8 cellular contexts compared by ENCODE assay signal in the genomic region with DNA sequence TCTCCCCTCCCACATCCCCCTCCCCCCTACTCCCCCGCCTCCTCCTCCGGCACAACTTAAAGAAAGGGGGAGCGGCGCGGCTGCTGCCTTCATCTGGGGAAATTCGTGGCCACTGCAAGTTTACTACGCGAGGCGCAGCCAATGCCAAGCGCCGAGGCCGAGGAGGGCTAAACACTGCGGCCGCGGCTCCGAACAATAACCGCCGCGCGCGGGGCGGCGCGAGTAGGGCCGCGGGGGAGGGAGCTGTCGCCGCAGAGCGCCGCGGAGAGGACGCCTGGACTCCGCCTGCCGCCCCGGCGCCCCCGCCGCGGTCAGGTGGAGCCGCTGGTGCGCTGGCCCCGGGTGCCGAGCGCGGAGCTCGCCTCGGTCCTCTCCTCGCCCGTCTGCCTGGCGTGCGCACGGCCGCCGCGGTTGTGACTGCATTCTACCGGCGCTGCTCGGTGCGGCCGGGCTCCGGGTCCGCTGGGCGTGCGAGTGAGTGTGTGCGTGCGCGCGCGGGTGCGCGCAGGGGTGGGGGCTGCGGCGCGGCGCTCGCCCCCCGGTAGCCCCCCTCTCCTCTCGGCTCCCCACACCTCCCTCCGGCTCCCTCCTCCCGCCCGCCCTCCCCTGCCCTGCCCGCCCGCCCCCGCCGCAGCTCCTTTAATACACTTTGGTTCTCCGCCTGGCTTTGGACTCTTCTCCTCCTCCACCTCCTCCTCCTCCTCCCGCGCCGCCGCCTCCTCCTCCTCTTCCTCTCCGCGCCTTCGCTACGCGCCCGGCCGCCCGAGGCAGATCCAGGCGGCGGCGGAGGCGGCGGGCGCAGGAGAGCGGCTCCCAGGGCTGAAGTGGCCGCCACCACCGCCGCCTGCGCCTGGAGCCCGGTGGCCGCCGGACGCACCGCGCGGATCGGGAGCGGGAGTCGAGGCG. TPM values are rescaled to one million over a fixed set of nuclear protein-coding genes. Genes with fewer than 3 reads are reported as not detected.
DNase-seq lines count a peak whose midpoint lies in the region; ATAC-seq and TF ChIP-seq lines count a peak whose summit lies in the region.

TSS of gene ZIC2 (plus strand) at position 670 of the 906 bp plus-strand sequence. CDS start 281 bp downstream, outside the sequence.

- WGBS in thyroid gland, 2 donors = 2 to 5% methylated on average over 28 to 84 of the region's 120 CpGs

- H3K4me3 Mint-ChIP-seq in natural killer cell treated with Interleukin-12 subunit alpha and Interleukin-12 subunit beta and Interleukin-15 and Interleukin-18, amount 100 ng/mL, for 72 hours = peak within 1 kb of the TSS; percentile 47

- H3K27me3 ChIP-seq in thyroid gland = peaks cover 78% of the 10 kb centered on the region

- H3K36me3 ChIP-seq in thyroid gland = no peaks in the 10 kb centered on the region

- peak; percentile 45 to 58 for ATAC-seq in natural killer cell treated with Interleukin-12 subunit alpha and Interleukin-12 subunit beta and Interleukin-15 and Interleukin-18, amount 100 ng/mL, for 72 hours
- ATAC-seq in HG03354 (IDR thresholded peaks at IDR 0.05; ENCODE audit: poor library complexity, severe bottlenecking, unreplicated experiment) = no peak

- intact Hi-C loops in thyroid gland (cut with DNase I) = loop anchor here (10.0 kb wide), 1 partner anchor 327 kb away; no protein-coding TSS in a partner anchor

- peak within 1 kb of the TSS in 1 of 2 donors; percentile 41 for H3K27ac Mint-ChIP-seq in natural killer cell treated with Interleukin-12 subunit alpha and Interleukin-12 subunit beta and Interleukin-15 and Interleukin-18, amount 100 ng/mL, for 72 hours

- H3K4me1 ChIP-seq in thyroid gland = peaks cover 16 to 35% of the 10 kb centered on the region in 2 donors

- no peaks in the 10 kb centered on the region for H3K9me3 ChIP-seq in thyroid gland

- no peaks in the 10 kb centered on the region for H3K9me3 Mint-ChIP-seq in natural killer cell treated with Interleukin-12 subunit alpha and Interleukin-12 subunit beta and Interleukin-15 and Interleukin-18, amount 100 ng/mL, for 72 hours

- no peak for TF ChIP-seq CTCF in epithelial cell of proximal tubule (conservative IDR thresholded peaks at IDR 0.05; ENCODE audit: low read depth, low read length)
- TF ChIP-seq CTCF in thyroid gland (IDR thresholded peaks at IDR 0.05) = no peak

- no peak within 1 kb of the TSS for H3K27ac ChIP-seq in thyroid gland

- H3K27me3 Mint-ChIP-seq in natural killer cell treated with Interleukin-12 subunit alpha and Interleukin-12 subunit beta and Interleukin-15 and Interleukin-18, amount 100 ng/mL, for 72 hours = peaks cover 38 to 52% of the 10 kb centered on the region in 2 donors

- H3K4me3 ChIP-seq in Jurkat, Clone E6-1 (ENCODE audit: low read length) = peak within 1 kb of the TSS; percentile 60
- peak within 1 kb of the TSS; percentile 51 for H3K4me3 ChIP-seq in epithelial cell of proximal tubule (ENCODE audit: low read depth, low read length)
- H3K4me3 ChIP-seq in thyroid gland (replicated peaks in 1 of 3) = peak within 1 kb of the TSS in 1 of 3 donors; percentile 23

- peak; percentile 76 for DNase-seq in DMS79 (lab: John Stamatoyannopoulos, UW)
- DNase-seq in Jurkat, Clone E6-1 (ENCODE audit: low read depth, low spot score) = peak; percentile 52
- DNase-seq in SW480 (ENCODE audit: low spot score) = peak; percentile 78
- DNase-seq in epithelial cell of proximal tubule (ENCODE audit: low read depth) = no peak
- no peak for DNase-seq in natural killer cell treated with Interleukin-12 subunit alpha and Interleukin-12 subunit beta and Interleukin-15 and Interleukin-18, amount 100 ng/mL, for 72 hours (ENCODE audit: low spot score)
- DNase-seq in thyroid gland = no peak
- no peak for DNase-seq in KG1 (lab: John Stamatoyannopoulos, UW)

- peaks cover 19% of the 10 kb centered on the region for H3K36me3 Mint-ChIP-seq in natural killer cell treated with Interleukin-12 subunit alpha and Interleukin-12 subunit beta and Interleukin-15 and Interleukin-18, amount 100 ng/mL, for 72 hours

- H3K4me1 Mint-ChIP-seq in natural killer cell treated with Interleukin-12 subunit alpha and Interleukin-12 subunit beta and Interleukin-15 and Interleukin-18, amount 100 ng/mL, for 72 hours (ENCODE audit: low read depth in 2 of 2) = peaks cover 15 to 17% of the 10 kb centered on the region in 2 donors

- no peak for TF ChIP-seq POLR2A in thyroid gland (IDR thresholded peaks at IDR 0.05)

RNA-seq across cellular contexts. Expression of gene ZIC2, which starts in this region (rescaled TPM):
- polyA plus RNA-seq in Jurkat, Clone E6-1 (2012; ENCODE audit: insufficient read depth, insufficient read length) = 3.9 TPM
- total RNA-seq in epithelial cell of proximal tubule (under 0.01 TPM in 1 of 2 replicates, not detected in the other), thyroid gland (not detected)
- 1 to 10 TPM in 1 of 2 donors, not detected in 1; 3.4 TPM for total RNA-seq in natural killer cell treated with Interleukin-12 subunit alpha and Interleukin-12 subunit beta and Interleukin-15 and Interleukin-18, amount 100 ng/mL, for 72 hours

Comparison
In these comparisons a context has a peak if more than half of its experiments do, and no peak if none do; other contexts are left out.
1. DNase-seq: peak in DMS79 (single experiment), Jurkat, Clone E6-1 (single experiment) and SW480 (single experiment); none in epithelial cell of proximal tubule (single experiment), natural killer cell treated with Interleukin-12 subunit alpha and Interleukin-12 subunit beta and Interleukin-15 and Interleukin-18, amount 100 ng/mL, for 72 hours (single experiment), thyroid gland (0 of 2) and KG1 (single experiment).